ENCODE assay signal across 35 cellular contexts in genomic region chr21:36553406-36553805, GRCh38.
"Had no signal": no experiment of that assay in that cellular context is flagged by ENCODE, and none has a peak within 500 bp of the region (broad histone marks: within the 10 kb centered on the region; RNA-seq: fewer than 3 reads in every experiment).

No MANE protein-coding gene starts in this region.

- H3K4me3 Mint-ChIP-seq: activated B cell treated with CpG ODN at 0.5 μM for 24 hours; activated CD4-positive, alpha-beta memory T cell treated with anti-CD3 and anti-CD28 coated beads for 36 hours; activated CD4-positive, alpha-beta T cell treated with anti-CD3 and anti-CD28 coated beads, Interleukin-2, amount 10 ng/mL, durations not matched to agents 24 days and 14 days; activated CD8-positive, alpha-beta T cell treated with anti-CD3 and anti-CD28 coated beads for 36 hours; activated naive CD4-positive, alpha-beta T cell treated with anti-CD3 and anti-CD28 coated beads for 36 hours; activated naive CD8-positive, alpha-beta T cell treated with anti-CD3 and anti-CD28 coated beads for 36 hours; activated T-cell treated with anti-CD3 and anti-CD28 coated beads, Interleukin-2, amount 50 U/mL, for 4 hours; activated T-cell treated with anti-CD3 and anti-CD28 coated beads, Interleukin-2, amount 50 U/mL, for 72 hours; activated T-helper 1 cell treated with anti-CD3 and anti-CD28 coated beads, Interleukin-12 subunit alpha, Interleukin-12 subunit beta, Interleukin-2, Interleukin-4 antibody, amounts not matched to agents 30 ng/mL and 10 ng/mL and 1 ng/mL, durations not matched to agents 14 hours and 24 hours and 36 hours; activated T-helper 17 cell treated with anti-CD3 and anti-CD28 coated beads, Interleukin-2, amount 50 U/mL, for 72 hours; T-helper 1 cell treated with Interleukin-12 subunit alpha and Interleukin-12 subunit beta and Interleukin-4 antibody, amounts not matched to agents 30 μg/mL and 1 μg/mL, for 36 hours; T-helper 2 cell treated with Interferon-gamma antibody and Interleukin-4, amounts not matched to agents 5 μg/mL and 100 μg/mL, for 36 hours had no signal

- H3K36me3 Mint-ChIP-seq: activated CD4-positive, alpha-beta memory T cell treated with anti-CD3 and anti-CD28 coated beads for 36 hours; activated naive CD4-positive, alpha-beta T cell treated with anti-CD3 and anti-CD28 coated beads, Interleukin-2, amount 50 U/mL, for 72 hours; activated naive CD8-positive, alpha-beta T cell treated with anti-CD3 and anti-CD28 coated beads for 36 hours had no signal

- H3K4me1 ChIP-seq: adrenal gland, body of pancreas, breast epithelium had no signal

- H3K27me3 ChIP-seq: body of pancreas had no signal

- H3K4me3 ChIP-seq: adrenal gland, body of pancreas, breast epithelium had no signal

- DNase-seq: activated B cell treated with CpG ODN at 0.5 μM for 24 hours; activated CD4-positive, alpha-beta memory T cell treated with anti-CD3 and anti-CD28 coated beads for 36 hours; activated CD4-positive, alpha-beta T cell treated with anti-CD3 and anti-CD28 coated beads for 4 hours; activated CD4-positive, alpha-beta T cell treated with anti-CD3 and anti-CD28 coated beads, Interleukin-2, amount 10 ng/mL, durations not matched to agents 24 days and 14 days; activated CD4-positive, alpha-beta T cell treated with anti-CD3 and anti-CD28 coated beads, Interleukin-2, amount 50 U/mL, for 1 hour; activated CD4-positive, alpha-beta T cell treated with anti-CD3 and anti-CD28 coated beads, Interleukin-2, amount 50 U/mL, for 4 hours; activated CD4-positive, CD25-positive, alpha-beta regulatory T cell treated with anti-CD3 and anti-CD28 coated beads, Interleukin-2, amount 50 U/mL, for 72 hours; activated CD8-positive, alpha-beta memory T cell treated with anti-CD3 and anti-CD28 coated beads, Interleukin-2, amount 50 U/mL, for 4 hours; activated CD8-positive, alpha-beta T cell treated with anti-CD3 and anti-CD28 coated beads for 36 hours; activated effector memory CD4-positive, alpha-beta T cell treated with anti-CD3 and anti-CD28 coated beads, Interleukin-2, amount 50 U/mL, for 16 hours; activated gamma-delta T cell treated with Interleukin-2 at 50 U/mL for 16 hours; activated naive CD4-positive, alpha-beta T cell; activated naive CD4-positive, alpha-beta T cell treated with anti-CD3 and anti-CD28 coated beads for 36 hours; activated naive CD4-positive, alpha-beta T cell treated with anti-CD3 and anti-CD28 coated beads, Interleukin-2, amount 50 U/mL, for 16 hours; activated naive CD8-positive, alpha-beta T cell treated with anti-CD3 and anti-CD28 coated beads for 36 hours; activated T-cell treated with anti-CD3 and anti-CD28 coated beads for 4 hours; activated T-cell treated with anti-CD3 and anti-CD28 coated beads, Interleukin-2, amount 50 U/mL, for 1 hour; activated T-cell treated with anti-CD3 and anti-CD28 coated beads, Interleukin-2, amount 50 U/mL, for 4 hours; activated T-cell treated with anti-CD3 and anti-CD28 coated beads, Interleukin-2, amount 50 U/mL, for 72 hours; adrenal gland; amniotic stem cell; aorta; body of pancreas; brain microvascular endothelial cell; central memory CD4-positive, alpha-beta T cell; T-helper 1 cell; T-helper 2 cell; T-helper 9 cell had no signal

- H3K9me3 Mint-ChIP-seq: activated CD8-positive, alpha-beta T cell treated with anti-CD3 and anti-CD28 coated beads for 36 hours; activated naive CD4-positive, alpha-beta T cell treated with anti-CD3 and anti-CD28 coated beads for 36 hours; activated T-helper 1 cell treated with anti-CD3 and anti-CD28 coated beads, Interleukin-12 subunit alpha, Interleukin-12 subunit beta, Interleukin-2, Interleukin-4 antibody, amounts not matched to agents 30 ng/mL and 10 ng/mL and 1 ng/mL, durations not matched to agents 14 hours and 24 hours and 36 hours; activated T-helper 17 cell treated with anti-CD3 and anti-CD28 coated beads, Interleukin-2, amount 50 U/mL, for 72 hours; T-helper 1 cell treated with Interleukin-12 subunit alpha and Interleukin-12 subunit beta and Interleukin-4 antibody, amounts not matched to agents 30 μg/mL and 1 μg/mL, for 36 hours; T-helper 2 cell treated with Interferon-gamma antibody and Interleukin-4, amounts not matched to agents 5 μg/mL and 100 μg/mL, for 36 hours had no signal

- H3K27ac Mint-ChIP-seq: activated B cell treated with CpG ODN at 0.5 μM for 24 hours; activated CD4-positive, alpha-beta memory T cell treated with anti-CD3 and anti-CD28 coated beads for 36 hours; activated CD4-positive, alpha-beta T cell treated with anti-CD3 and anti-CD28 coated beads, Interleukin-2, amount 10 ng/mL, durations not matched to agents 24 days and 14 days; activated CD8-positive, alpha-beta T cell treated with anti-CD3 and anti-CD28 coated beads for 36 hours; activated naive CD4-positive, alpha-beta T cell treated with anti-CD3 and anti-CD28 coated beads for 36 hours; activated naive CD8-positive, alpha-beta T cell treated with anti-CD3 and anti-CD28 coated beads for 36 hours; activated T-cell treated with anti-CD3 and anti-CD28 coated beads, Interleukin-2, amount 50 U/mL, for 72 hours; activated T-helper 1 cell treated with anti-CD3 and anti-CD28 coated beads, Interleukin-12 subunit alpha, Interleukin-12 subunit beta, Interleukin-2, Interleukin-4 antibody, amounts not matched to agents 30 ng/mL and 10 ng/mL and 1 ng/mL, durations not matched to agents 14 hours and 24 hours and 36 hours; activated T-helper 17 cell treated with anti-CD3 and anti-CD28 coated beads, Interleukin-2, amount 50 U/mL, for 72 hours; T-helper 1 cell treated with Interleukin-12 subunit alpha and Interleukin-12 subunit beta and Interleukin-4 antibody, amounts not matched to agents 30 μg/mL and 1 μg/mL, for 36 hours; T-helper 2 cell treated with Interferon-gamma antibody and Interleukin-4, amounts not matched to agents 5 μg/mL and 100 μg/mL, for 36 hours had no signal

- H3K4me1 Mint-ChIP-seq: activated B cell treated with CpG ODN at 0.5 μM for 24 hours; activated CD4-positive, alpha-beta T cell treated with anti-CD3 and anti-CD28 coated beads, Interleukin-2, amount 10 ng/mL, durations not matched to agents 24 days and 14 days; activated naive CD8-positive, alpha-beta T cell treated with anti-CD3 and anti-CD28 coated beads for 36 hours; activated T-helper 17 cell treated with anti-CD3 and anti-CD28 coated beads, Interleukin-2, amount 50 U/mL, for 72 hours had no signal

- H3K36me3 ChIP-seq: adrenal gland, brain microvascular endothelial cell, breast epithelium had no signal

- H3K9me3 ChIP-seq: adrenal gland, body of pancreas had no signal

- H3K27ac ChIP-seq: adrenal gland, body of pancreas, brain microvascular endothelial cell, breast epithelium, VCaP had no signal

- H3K27me3 Mint-ChIP-seq: activated naive CD8-positive, alpha-beta T cell treated with anti-CD3 and anti-CD28 coated beads for 36 hours had no signal
